ENCODE assay signal across 22 cellular contexts in genomic region chr6:42761287-42762067, GRCh38. TPM values are rescaled to one million over a fixed set of nuclear protein-coding genes. Genes with fewer than 3 reads are reported as not detected.
DNase-seq lines count a peak whose midpoint lies in the region; ATAC-seq, FAIRE-seq and TF ChIP-seq lines count a peak whose summit lies in the region.
"Had no signal": no experiment of that assay in that cellular context is flagged by ENCODE, and none has a peak within 500 bp of the region (broad histone marks: within the 10 kb centered on the region; RNA-seq: fewer than 3 reads in every experiment).

No MANE protein-coding gene starts in this region.

- no peaks in the 10 kb centered on the region for H3K9me3 Mint-ChIP-seq in naive thymus-derived CD8-positive, alpha-beta T cell
- H3K9me3 Mint-ChIP-seq: CD4-positive, CD25-positive, alpha-beta regulatory T cell; HFFc6 had no signal

- H3K4ac ChIP-seq in H1 (replicated peaks; ENCODE audit: insufficient read length, low read depth, low read length): no peak overlapping the region
- H3K4ac ChIP-seq in neuronal stem cell (ENCODE audit: low read length): no peak overlapping the region

- H3K4me1 Mint-ChIP-seq in naive thymus-derived CD8-positive, alpha-beta T cell: peaks cover 8 to 39% (median 36%) of the 10 kb centered on the region in 4 donors

- H2BK20ac ChIP-seq in H1 (ENCODE audit: low read length): no peak overlapping the region

- H4K91ac ChIP-seq in H1 (replicated peaks; ENCODE audit: insufficient read length, low read length): no peak overlapping the region
- H4K91ac ChIP-seq in neuronal stem cell (ENCODE audit: low read depth, low read length, poor library complexity): no peak overlapping the region

- H2AK5ac ChIP-seq in H1 (ENCODE audit: low read depth, low read length) (no peak overlapping the region), neuronal stem cell (ENCODE audit: low read depth, low read length) (no peak overlapping the region)

- H3K27me3 ChIP-seq in H1 (replicated peaks in 1 of 4; ENCODE audit: control insufficient read depth in 3 of 4, extremely low read depth in 1 of 4, insufficient read depth in 3 of 4, low read length in 3 of 4) (no peaks in the 10 kb centered on the region), neuronal stem cell (ENCODE audit: control insufficient read depth in 3 of 3, insufficient read depth in 3 of 3, low read depth in 1 of 3, low read length in 3 of 3) (no peaks in the 10 kb centered on the region)
- H3K27me3 ChIP-seq: BLaER1 treated with 17β-estradiol and CSF1 and Interleukin-3, amounts not matched to agents 10 nM and 100 nM had no signal

- no peaks in the 10 kb centered on the region for H3K27me3 Mint-ChIP-seq in naive thymus-derived CD8-positive, alpha-beta T cell
- H3K27me3 Mint-ChIP-seq: CD4-positive, CD25-positive, alpha-beta regulatory T cell had no signal

- peak overlapping the region; percentile 50; the same call in 1 of the 2 replicates for H2BK12ac ChIP-seq in H1 (ENCODE audit: low read depth, low read length)
- H2BK12ac ChIP-seq in neuronal stem cell (ENCODE audit: low read length): no peak overlapping the region

- no peak overlapping the region for H4K8ac ChIP-seq in H1 (ENCODE audit: extremely low read depth, insufficient read depth, low read length)
- no peak overlapping the region for H4K8ac ChIP-seq in neuronal stem cell (ENCODE audit: low read depth, low read length)

- H2BK15ac ChIP-seq in H1 (ENCODE audit: low read length) (no peak overlapping the region), neuronal stem cell (ENCODE audit: low read length) (no peak overlapping the region)

- H3K4me3 ChIP-seq in HEK293 (ENCODE audit: low read depth, low read length) (no peak overlapping the region), H1 (ENCODE audit: extremely low read depth in 1 of 4, insufficient read depth in 2 of 4, low read depth in 3 of 4, low read length in 4 of 4) (no peak overlapping the region), neuronal stem cell (ENCODE audit: low read length in 2 of 2) (no peak overlapping the region)
- H3K4me3 ChIP-seq: BLaER1 treated with 17β-estradiol and CSF1 and Interleukin-3, amounts not matched to agents 10 nM and 100 nM; GM12878; HAP-1 had no signal

- H3K9me3 ChIP-seq in HEK293 (ENCODE audit: control insufficient read depth, insufficient read depth, low read depth, low read length): no peaks in the 10 kb centered on the region
- no peaks in the 10 kb centered on the region for H3K9me3 ChIP-seq in H1 (ENCODE audit: insufficient read depth in 2 of 2, low read depth in 1 of 2, low read length in 1 of 2)
- H3K9me3 ChIP-seq in neuronal stem cell (replicated peaks in 1 of 2; ENCODE audit: control insufficient read depth in 2 of 2, insufficient read depth in 1 of 2, low read depth in 1 of 2, low read length in 2 of 2): no peaks in the 10 kb centered on the region
- H3K9me3 ChIP-seq: BLaER1 treated with 17β-estradiol and CSF1 and Interleukin-3, amounts not matched to agents 10 nM and 100 nM; HAP-1 had no signal

- 0 out of 2 replicates have a peak overlapping the region, but pooled peaks have one; percentile 56 for H2BK5ac ChIP-seq in H1 (ENCODE audit: low read depth, low read length)
- no peak overlapping the region for H2BK5ac ChIP-seq in neuronal stem cell (ENCODE audit: low read length)

- no peak overlapping the region for H3K27ac ChIP-seq in HEK293 (ENCODE audit: extremely low read depth, low read depth, low read length)
- no peak overlapping the region for H3K27ac ChIP-seq in H1 (ENCODE audit: low read depth, low read length)
- H3K27ac ChIP-seq in neuronal stem cell (replicated peaks; ENCODE audit: low read length): peak overlapping the region; percentile 22
- H3K27ac ChIP-seq: BLaER1 treated with 17β-estradiol and CSF1 and Interleukin-3, amounts not matched to agents 10 nM and 100 nM; HL-60 had no signal

- H4K20me1 ChIP-seq in H1 (replicated peaks in 1 of 2; ENCODE audit: control insufficient read depth in 1 of 2, insufficient read depth in 2 of 2, low read length in 2 of 2): no peaks in the 10 kb centered on the region
- H4K20me1 ChIP-seq: BLaER1 treated with 17β-estradiol and CSF1 and Interleukin-3, amounts not matched to agents 10 nM and 100 nM had no signal

- no peak overlapping the region for H3K9ac ChIP-seq in H1 (replicated peaks in 1 of 4; ENCODE audit: extremely low read depth in 1 of 4, low read depth in 3 of 4, low read length in 3 of 4)
- no peak overlapping the region for H3K9ac ChIP-seq in neuronal stem cell (ENCODE audit: low read depth, low read length, poor library complexity)
- H3K9ac ChIP-seq: BLaER1 treated with 17β-estradiol and CSF1 and Interleukin-3, amounts not matched to agents 10 nM and 100 nM had no signal

- no peak overlapping the region for H4K5ac ChIP-seq in H1 (ENCODE audit: insufficient read length, low read depth, low read length)

- H3K23ac ChIP-seq in H1 (ENCODE audit: insufficient read length): no peak overlapping the region
- no peak overlapping the region for H3K23ac ChIP-seq in neuronal stem cell (ENCODE audit: low read depth, low read length, poor library complexity)

- H3K4me2 ChIP-seq in H1 (ENCODE audit: insufficient read depth in 1 of 2, low read depth in 2 of 2, low read length in 2 of 2): no peak overlapping the region
- H3K4me2 ChIP-seq in neuronal stem cell (ENCODE audit: insufficient read depth, low read length, poor library complexity, severe bottlenecking): no peak overlapping the region
- H3K4me2 ChIP-seq: BLaER1 treated with 17β-estradiol and CSF1 and Interleukin-3, amounts not matched to agents 10 nM and 100 nM had no signal

- H3K18ac ChIP-seq in H1 (ENCODE audit: extremely low read depth, low read length): peak overlapping the region; percentile 41; the same call in 1 of the 2 replicates
- H3K18ac ChIP-seq in neuronal stem cell (ENCODE audit: low read length): no peak overlapping the region

- DNase-seq in H1 (ENCODE audit: low read depth in 1 of 2, low spot score in 2 of 2) (no peak), neuronal stem cell (ENCODE audit: low spot score) (no peak), NCI-H128 (lab: John Stamatoyannopoulos, UW; ENCODE audit: unreplicated experiment) (no peak)
- DNase-seq in central memory CD4-positive, alpha-beta T cell: no peak
- no peak for DNase-seq in naive thymus-derived CD8-positive, alpha-beta T cell
- DNase-seq: ACHN; Calu3; CD4-positive, CD25-positive, alpha-beta regulatory T cell; DMS 273 treated with DMSO at 0.1 percent for 48 hours; GOT3; HFFc6; KBM-7 had no signal

- H3K36me3 Mint-ChIP-seq in naive thymus-derived CD8-positive, alpha-beta T cell: peaks cover 0 to 36% (median 13%) of the 10 kb centered on the region in 3 donors

- H3K36me3 ChIP-seq in HEK293 (ENCODE audit: control insufficient read depth in 2 of 2, insufficient read depth in 1 of 2, low read length in 2 of 2) (no peaks in the 10 kb centered on the region; a peak in 1 of 3 replicates), H1 (ENCODE audit: control insufficient read depth in 2 of 4, insufficient read depth in 4 of 4, low read length in 3 of 4) (no peaks in the 10 kb centered on the region; a peak in 1 of 8 replicates), neuronal stem cell (replicated peaks in 1 of 2; ENCODE audit: control insufficient read depth in 2 of 2, insufficient read depth in 2 of 2, low read length in 2 of 2) (no peaks in the 10 kb centered on the region)
- H3K36me3 ChIP-seq: HAP-1 had no signal

- no peak for TF ChIP-seq RAD21 in Ishikawa (IDR thresholded peaks at IDR 0.05; ENCODE audit: low read depth)
- TF ChIP-seq RAD21 in H1 (IDR thresholded peaks at IDR 0.05 in 1 of 2, conservative IDR thresholded peaks at IDR 0.05 in 1 of 2; ENCODE audit: low read depth in 2 of 2, low read length in 2 of 2): no peak

- no peak overlapping the region for H2BK120ac ChIP-seq in H1 (replicated peaks; ENCODE audit: low read depth, low read length)
- no peak overlapping the region for H2BK120ac ChIP-seq in neuronal stem cell (ENCODE audit: low read depth, low read length)

- FAIRE-seq in H1 (lab: Jason Lieb, UNC): no peak
- FAIRE-seq: GM12878, GM18507 had no signal

- POLR2A ChIA-PET in HEK293 (lab: Yijun Ruan, JAX) (interaction anchor here (0.6 to 2.0 kb wide), 3 partner anchors 14 to 21 kb away, joined by 6 to 8 read pairs (median 6); partner anchors contain the start of gene TBCC), H1 (lab: Charles Lee; ENCODE audit: partially characterized antibody) (interaction anchor here (0.8 to 16.3 kb wide), 4 partner anchors 9 to 23 kb away, joined by 3 to 268 read pairs (median 20); partner anchors contain the start of gene BICRAL)
- POLR2A ChIA-PET in naive thymus-derived CD8-positive, alpha-beta T cell (lab: Charles Lee): interaction anchor here (0.7 to 23.6 kb wide), 6 partner anchors 8 to 57 kb away, joined by 3 to 803 read pairs (median 8); partner anchors contain the start of genes BICRAL and TBCC

- peak overlapping the region in 1 of 10 donors; percentile 48 for H3K27ac Mint-ChIP-seq in naive thymus-derived CD8-positive, alpha-beta T cell
- H3K27ac Mint-ChIP-seq: HFFc6 had no signal

- H2AFZ ChIP-seq in H1 (ENCODE audit: low read length) (no peak overlapping the region), neuronal stem cell (ENCODE audit: low read length) (no peak overlapping the region)

- H3K14ac ChIP-seq in H1 (ENCODE audit: insufficient read length) (no peak overlapping the region), neuronal stem cell (ENCODE audit: low read length) (no peak overlapping the region)

- no peaks in the 10 kb centered on the region for H3K23me2 ChIP-seq in H1 (ENCODE audit: low read depth, low read length)

- H3K79me2 ChIP-seq in H1 (ENCODE audit: control insufficient read depth in 1 of 2, insufficient read depth in 2 of 2, low read length in 2 of 2): peaks cover 0 to 5% of the 10 kb centered on the region in 2 experiments; a peak in 1 of 4 replicates

- TF ChIP-seq CTCF in HEK293 (tag by site-specific recombination; IDR thresholded peaks at IDR 0.05) (no peak), H1 (IDR thresholded peaks at IDR 0.05; ENCODE audit: control extremely low read depth in 1 of 3, insufficient read depth in 1 of 3, low read depth in 1 of 3, low read length in 3 of 3) (no peak)

- H3K56ac ChIP-seq in H1 (replicated peaks; ENCODE audit: insufficient read length, low read depth, low read length): no peak overlapping the region

- WGBS in H1 (ENCODE audit: extremely low coverage in 1 of 2, insufficient coverage in 1 of 2, insufficient read length in 1 of 2, insufficient replicate concordance in 2 of 2, low coverage in 1 of 2, low lambda C conversion rate in 2 of 2, missing lambda C conversion rate in 1 of 2), 2 experiments: 85% methylated on average over 8 of the region's 8 CpGs; no CpG with 5 or more reads in 1 of the 2 experiments
- no CpG with 5 or more reads among the region's 8 CpGs for WGBS in neuronal stem cell (ENCODE audit: extremely low coverage in 2 of 2, insufficient read length in 2 of 2, insufficient replicate concordance in 1 of 2), 2 donors

- ATAC-seq in HG03039 (IDR thresholded peaks at IDR 0.05; ENCODE audit: unreplicated experiment): no peak
- ATAC-seq in naive thymus-derived CD8-positive, alpha-beta T cell: no peak
- ATAC-seq: GM12878 had no signal

- no peaks in the 10 kb centered on the region for H3K79me1 ChIP-seq in H1 (ENCODE audit: low read depth, low read length)
- H3K79me1 ChIP-seq in neuronal stem cell (ENCODE audit: low read depth, low read length): no peaks in the 10 kb centered on the region

- no peaks in the 10 kb centered on the region; the same call in 1 of the 2 replicates for H3K4me1 ChIP-seq in HEK293 (ENCODE audit: control insufficient read depth, insufficient read depth, low read length)
- H3K4me1 ChIP-seq in H1 (replicated peaks in 1 of 4; ENCODE audit: control insufficient read depth in 3 of 4, insufficient read depth in 4 of 4, low read length in 3 of 4): peaks cover 1 to 21% (median 14%) of the 10 kb centered on the region in 4 experiments
- peaks cover 0 to 7% of the 10 kb centered on the region in 2 donors for H3K4me1 ChIP-seq in neuronal stem cell (ENCODE audit: control insufficient read depth in 2 of 2, insufficient read depth in 1 of 2, low read depth in 1 of 2, low read length in 2 of 2)
- H3K4me1 ChIP-seq: BLaER1 treated with 17β-estradiol and CSF1 and Interleukin-3, amounts not matched to agents 10 nM and 100 nM had no signal

- H3K4me3 Mint-ChIP-seq in naive thymus-derived CD8-positive, alpha-beta T cell: no peak overlapping the region
- H3K4me3 Mint-ChIP-seq: CD4-positive, CD25-positive, alpha-beta regulatory T cell; HFFc6 had no signal

- no peak for TF ChIP-seq POLR2A in H1 (IDR thresholded peaks at IDR 0.05; ENCODE audit: control extremely low read depth in 1 of 2, low read depth in 2 of 2, low read length in 2 of 2)

- CTCF ChIA-PET in HEK293 (lab: Yijun Ruan, JAX): interaction anchor here (0.6 to 1.2 kb wide), 7 partner anchors 14 to 1131 kb away, joined by 3 to 7 read pairs (median 3); no protein-coding TSS in a partner anchor
- CTCF ChIA-PET in H1 (lab: Charles Lee; ENCODE audit: partially characterized antibody): interaction anchor here (0.7 to 2.1 kb wide), 2 partner anchors 116 to 507 kb away, joined by 5 to 8 read pairs; no protein-coding TSS in a partner anchor

- TF ChIP-seq EP300 in Ishikawa (IDR thresholded peaks at IDR 0.05; ENCODE audit: borderline replicate concordance) (no peak), H1 (IDR thresholded peaks at IDR 0.05; ENCODE audit: borderline replicate concordance in 1 of 2, low read depth in 2 of 2, low read length in 2 of 2) (no peak)

RNA-seq across cellular contexts. Expression of gene TBCC, which starts 15.6 kb away (rescaled TPM):
- 25.5 and 27.3 TPM in 2 replicates for total RNA-seq in H1 (2021; fragmentation: NEBNext Ultra II Directional; extraction: Animal tissue kit (Norgen Biotek cat#: 25700))
- polyA plus RNA-seq in H1 (2011; rRNA removed): 22.7 and 28.9 TPM in 2 replicates
- polyA plus RNA-seq in H1 (2011; cell fraction: cytosol; rRNA removed): 24.6 TPM
- 20.6 TPM for polyA plus RNA-seq in H1 (2011; cell fraction: nucleus; rRNA removed)
- polyA plus RNA-seq in H1 (2012, experiment 1 of 2): 22.5 to 26.8 TPM (median 24.3 TPM) in 4 replicates
- 31.6 TPM for polyA plus RNA-seq in H1 (2012, experiment 2 of 2)
- 21.4 TPM for polyA plus RNA-seq in H1 (2013, experiment 1 of 2)
- polyA plus RNA-seq in H1 (2013, experiment 2 of 2): 21.0 TPM
- 6.4 and 12.0 TPM in 2 replicates for polyA minus RNA-seq in H1 (2011; rRNA and poly(A)+ RNA removed)
- polyA minus RNA-seq in H1 (2011; cell fraction: cytosol; rRNA and poly(A)+ RNA removed): 9.9 TPM
- polyA minus RNA-seq in H1 (2011; cell fraction: nucleus; rRNA and poly(A)+ RNA removed): 15.3 TPM
- 17.4 TPM for polyA plus RNA-seq in neuronal stem cell (2013, experiment 1 of 2)
- 17.3 TPM for polyA plus RNA-seq in neuronal stem cell (2013, experiment 2 of 2)
- 10 to 100 TPM; 76.0 to 77.0 TPM for total RNA-seq in naive thymus-derived CD8-positive, alpha-beta T cell
- 100 to 1,000 TPM; 112 to 126 (median 125) TPM for polyA plus RNA-seq in naive thymus-derived CD8-positive, alpha-beta T cell

RNA-seq across cellular contexts. Expression of gene BICRAL, which starts 20.4 kb away (rescaled TPM):
- 12.2 and 12.7 TPM in 2 replicates for total RNA-seq in H1 (2021; fragmentation: NEBNext Ultra II Directional; extraction: Animal tissue kit (Norgen Biotek cat#: 25700))
- 6.9 and 9.4 TPM in 2 replicates for polyA plus RNA-seq in H1 (2011; rRNA removed)
- polyA plus RNA-seq in H1 (2011; cell fraction: cytosol; rRNA removed): 7.6 TPM
- 6.5 TPM for polyA plus RNA-seq in H1 (2011; cell fraction: nucleus; rRNA removed)
- polyA plus RNA-seq in H1 (2012, experiment 1 of 2): 4.7 to 6.8 TPM (median 5.4 TPM) in 4 replicates
- 0.54 TPM for polyA plus RNA-seq in H1 (2012, experiment 2 of 2)
- polyA plus RNA-seq in H1 (2013, experiment 1 of 2): 5.9 TPM
- 5.5 TPM for polyA plus RNA-seq in H1 (2013, experiment 2 of 2)
- polyA minus RNA-seq in H1 (2011; rRNA and poly(A)+ RNA removed): 34.5 and 34.8 TPM in 2 replicates
- 11.2 TPM for polyA minus RNA-seq in H1 (2011; cell fraction: cytosol; rRNA and poly(A)+ RNA removed)
- polyA minus RNA-seq in H1 (2011; cell fraction: nucleus; rRNA and poly(A)+ RNA removed): 14.8 TPM
- 5.0 TPM for polyA plus RNA-seq in neuronal stem cell (2013, experiment 1 of 2)
- polyA plus RNA-seq in neuronal stem cell (2013, experiment 2 of 2): 4.7 TPM
- 10 to 100 TPM; 38.6 to 39.9 TPM for total RNA-seq in naive thymus-derived CD8-positive, alpha-beta T cell
- 1 to 10 TPM; 3.6 to 6.3 (median 4.2) TPM for polyA plus RNA-seq in naive thymus-derived CD8-positive, alpha-beta T cell

RNA-seq across cellular contexts. Expression of gene PRPH2, which starts 39.1 kb away (rescaled TPM):
- total RNA-seq in H1 (2021; fragmentation: NEBNext Ultra II Directional; extraction: Animal tissue kit (Norgen Biotek cat#: 25700)): 0.61 and 0.65 TPM in 2 replicates
- 0.23 and 0.33 TPM in 2 replicates for polyA plus RNA-seq in H1 (2011; rRNA removed)
- polyA plus RNA-seq in H1 (2011; cell fraction: cytosol; rRNA removed): 0.44 TPM
- polyA plus RNA-seq in H1 (2011; cell fraction: nucleus; rRNA removed): 0.56 TPM
- polyA plus RNA-seq in H1 (2012, experiment 1 of 2): 0.32 to 0.58 TPM (median 0.48 TPM) in 4 replicates
- polyA plus RNA-seq in H1 (2012, experiment 2 of 2): 0.10 TPM
- polyA plus RNA-seq in H1 (2013, experiment 1 of 2): 0.51 TPM
- 0.42 TPM for polyA plus RNA-seq in H1 (2013, experiment 2 of 2)
- polyA minus RNA-seq in H1 (2011; rRNA and poly(A)+ RNA removed): 0.73 and 1.5 TPM in 2 replicates
- 0.37 TPM for polyA minus RNA-seq in H1 (2011; cell fraction: cytosol; rRNA and poly(A)+ RNA removed)
- polyA minus RNA-seq in H1 (2011; cell fraction: nucleus; rRNA and poly(A)+ RNA removed): 0.30 TPM
- 0.10 TPM for polyA plus RNA-seq in neuronal stem cell (2013, experiment 1 of 2)
- 0.11 TPM for polyA plus RNA-seq in neuronal stem cell (2013, experiment 2 of 2)
- under 1 TPM in 1 of 2 experiments, not detected in 1; 0.33 TPM for total RNA-seq in naive thymus-derived CD8-positive, alpha-beta T cell
- under 1 TPM in 1 of 3 donors, not detected in 2; 0.08 TPM for polyA plus RNA-seq in naive thymus-derived CD8-positive, alpha-beta T cell
- total RNA-seq: A172; Calu3; CD4-positive, CD25-positive, alpha-beta regulatory T cell; G401; GM12878 had no signal
